Comparison of ENCODE assay signal across 1 cellular context in genomic region chr11:86949995-86950993, GRCh38.
TF ChIP-seq lines count a peak whose summit lies in the region.

No MANE protein-coding gene starts in this region.

TF ChIP-seq in HepG2, 621 proteins besides CTCF, POLR2A, EP300 and RAD21:
- TF ChIP-seq HDAC1 (CRISPR knock-in tag; IDR thresholded peaks at IDR 0.05) (no peak), ELF1 (CRISPR knock-in tag; IDR thresholded peaks at IDR 0.05) (0 out of 2 replicates have a peak, but pooled peaks have one; percentile 23), ZBTB21 (CRISPR knock-in tag; IDR thresholded peaks at IDR 0.05) (no peak), CBX5 (CRISPR knock-in tag; IDR thresholded peaks at IDR 0.05; ENCODE audit: borderline replicate concordance) (no peak), ZNF652 (CRISPR knock-in tag; IDR thresholded peaks at IDR 0.05; ENCODE audit: borderline replicate concordance, low read depth) (peak; percentile 80), ZNF563 (CRISPR knock-in tag; IDR thresholded peaks at IDR 0.05) (no peak), SRSF4 (IDR thresholded peaks at IDR 0.05; ENCODE audit: low read depth, low read length, poor library complexity, severe bottlenecking) (no peak), ZMAT3 (CRISPR knock-in tag; conservative IDR thresholded peaks at IDR 0.05) (no peak), RBFOX2 (IDR thresholded peaks at IDR 0.05; ENCODE audit: low read depth, low read length) (peak; percentile 31)
- TF ChIP-seq, protein P1, sequence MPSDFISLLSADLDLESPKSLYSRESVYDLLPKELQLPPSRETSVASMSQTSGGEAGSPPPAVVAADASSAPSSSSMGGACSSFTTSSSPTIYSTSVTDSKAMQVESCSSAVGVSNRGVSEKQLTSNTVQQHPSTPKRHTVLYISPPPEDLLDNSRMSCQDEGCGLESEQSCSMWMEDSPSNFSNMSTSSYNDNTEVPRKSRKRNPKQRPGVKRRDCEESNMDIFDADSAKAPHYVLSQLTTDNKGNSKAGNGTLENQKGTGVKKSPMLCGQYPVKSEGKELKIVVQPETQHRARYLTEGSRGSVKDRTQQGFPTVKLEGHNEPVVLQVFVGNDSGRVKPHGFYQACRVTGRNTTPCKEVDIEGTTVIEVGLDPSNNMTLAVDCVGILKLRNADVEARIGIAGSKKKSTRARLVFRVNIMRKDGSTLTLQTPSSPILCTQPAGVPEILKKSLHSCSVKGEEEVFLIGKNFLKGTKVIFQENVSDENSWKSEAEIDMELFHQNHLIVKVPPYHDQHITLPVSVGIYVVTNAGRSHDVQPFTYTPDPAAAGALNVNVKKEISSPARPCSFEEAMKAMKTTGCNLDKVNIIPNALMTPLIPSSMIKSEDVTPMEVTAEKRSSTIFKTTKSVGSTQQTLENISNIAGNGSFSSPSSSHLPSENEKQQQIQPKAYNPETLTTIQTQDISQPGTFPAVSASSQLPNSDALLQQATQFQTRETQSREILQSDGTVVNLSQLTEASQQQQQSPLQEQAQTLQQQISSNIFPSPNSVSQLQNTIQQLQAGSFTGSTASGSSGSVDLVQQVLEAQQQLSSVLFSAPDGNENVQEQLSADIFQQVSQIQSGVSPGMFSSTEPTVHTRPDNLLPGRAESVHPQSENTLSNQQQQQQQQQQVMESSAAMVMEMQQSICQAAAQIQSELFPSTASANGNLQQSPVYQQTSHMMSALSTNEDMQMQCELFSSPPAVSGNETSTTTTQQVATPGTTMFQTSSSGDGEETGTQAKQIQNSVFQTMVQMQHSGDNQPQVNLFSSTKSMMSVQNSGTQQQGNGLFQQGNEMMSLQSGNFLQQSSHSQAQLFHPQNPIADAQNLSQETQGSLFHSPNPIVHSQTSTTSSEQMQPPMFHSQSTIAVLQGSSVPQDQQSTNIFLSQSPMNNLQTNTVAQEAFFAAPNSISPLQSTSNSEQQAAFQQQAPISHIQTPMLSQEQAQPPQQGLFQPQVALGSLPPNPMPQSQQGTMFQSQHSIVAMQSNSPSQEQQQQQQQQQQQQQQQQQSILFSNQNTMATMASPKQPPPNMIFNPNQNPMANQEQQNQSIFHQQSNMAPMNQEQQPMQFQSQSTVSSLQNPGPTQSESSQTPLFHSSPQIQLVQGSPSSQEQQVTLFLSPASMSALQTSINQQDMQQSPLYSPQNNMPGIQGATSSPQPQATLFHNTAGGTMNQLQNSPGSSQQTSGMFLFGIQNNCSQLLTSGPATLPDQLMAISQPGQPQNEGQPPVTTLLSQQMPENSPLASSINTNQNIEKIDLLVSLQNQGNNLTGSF (CRISPR knock-in tag; IDR thresholded peaks at IDR 0.05): no peak
- TF ChIP-seq, protein P2, sequence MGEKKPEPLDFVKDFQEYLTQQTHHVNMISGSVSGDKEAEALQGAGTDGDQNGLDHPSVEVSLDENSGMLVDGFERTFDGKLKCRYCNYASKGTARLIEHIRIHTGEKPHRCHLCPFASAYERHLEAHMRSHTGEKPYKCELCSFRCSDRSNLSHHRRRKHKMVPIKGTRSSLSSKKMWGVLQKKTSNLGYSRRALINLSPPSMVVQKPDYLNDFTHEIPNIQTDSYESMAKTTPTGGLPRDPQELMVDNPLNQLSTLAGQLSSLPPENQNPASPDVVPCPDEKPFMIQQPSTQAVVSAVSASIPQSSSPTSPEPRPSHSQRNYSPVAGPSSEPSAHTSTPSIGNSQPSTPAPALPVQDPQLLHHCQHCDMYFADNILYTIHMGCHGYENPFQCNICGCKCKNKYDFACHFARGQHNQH (CRISPR knock-in tag; IDR thresholded peaks at IDR 0.05): no peak
